Comparison of ENCODE assay signal across 19 cellular contexts in the genomic region with DNA sequence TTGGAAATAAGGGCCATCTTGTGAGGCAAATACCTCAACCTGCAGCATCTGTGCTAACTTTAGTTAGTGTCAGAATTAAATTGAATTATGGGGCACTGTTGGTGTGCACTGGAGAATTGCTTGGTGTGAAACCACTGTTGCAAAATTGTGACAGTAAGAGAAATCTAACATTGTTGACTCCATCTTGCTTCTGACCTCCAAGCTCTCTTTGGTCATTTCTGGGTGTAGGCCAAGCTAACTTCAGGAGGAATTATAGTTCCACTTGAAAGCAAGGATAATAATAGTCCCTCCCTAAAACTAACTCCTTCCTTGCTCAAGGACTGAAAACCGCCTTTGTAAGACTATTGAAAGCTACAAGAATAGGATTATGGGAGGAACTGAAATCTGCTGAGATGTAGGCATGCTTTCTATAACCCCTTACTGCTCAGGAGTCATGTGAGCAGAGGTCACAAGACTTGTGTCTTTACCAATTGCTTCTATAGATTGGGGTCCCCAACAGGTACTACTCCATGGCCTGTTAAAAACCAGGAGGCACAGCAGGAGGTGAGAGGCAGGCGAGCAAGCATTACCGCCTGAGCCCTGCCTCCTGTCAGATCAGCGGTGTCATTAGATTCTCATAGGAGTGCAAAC.
"Had no signal": no experiment of that assay in that cellular context is flagged by ENCODE, and none has a peak within 500 bp of the region (broad histone marks: within the 10 kb centered on the region; RNA-seq: fewer than 3 reads in every experiment).

No MANE protein-coding gene starts in this region.

- H3K27ac Mint-ChIP-seq: activated CD4-positive, alpha-beta memory T cell treated with anti-CD3 and anti-CD28 coated beads for 36 hours; activated CD4-positive, alpha-beta T cell treated with anti-CD3 and anti-CD28 coated beads for 36 hours; activated naive CD8-positive, alpha-beta T cell treated with anti-CD3 and anti-CD28 coated beads, Interleukin-2, amount 10 ng/mL, durations not matched to agents 7 days and 5 days; memory B cell; naive B cell; stimulated activated naive B cell treated with anti-CD40 and anti-IgM and Interleukin-4, amounts not matched to agents 10 μg/mL and 1 μg/mL and 100 μg/mL, for 72 hours had no signal

- FAIRE-seq: colon, TTC549 had no signal

- DNase-seq: activated CD4-positive, alpha-beta memory T cell treated with anti-CD3 and anti-CD28 coated beads for 36 hours; activated CD4-positive, alpha-beta T cell treated with anti-CD3 and anti-CD28 coated beads for 36 hours; activated naive CD4-positive, alpha-beta T cell treated with Interleukin-2 at 50 U/mL for 16 hours; activated naive CD8-positive, alpha-beta T cell treated with anti-CD3 and anti-CD28 coated beads, Interleukin-2, amount 10 ng/mL, durations not matched to agents 7 days and 5 days; activated T-cell treated with anti-CD3 and anti-CD28 coated beads for 4 hours; central memory CD4-positive, alpha-beta T cell; erythroblast; mucosa of descending colon; naive B cell; ovary; spleen; stimulated activated CD4-positive, alpha-beta T cell treated with anti-CD3 and anti-CD28 coated beads, Interleukin-4, amount 100 ng/mL, for 4 hours; stimulated activated naive B cell treated with anti-CD40 and anti-IgM and Interleukin-4, amounts not matched to agents 10 μg/mL and 1 μg/mL and 100 μg/mL, for 72 hours; SW 1271 had no signal

- H3K27ac ChIP-seq: ovary, spleen had no signal

- H3K4me1 Mint-ChIP-seq: activated CD4-positive, alpha-beta T cell treated with anti-CD3 and anti-CD28 coated beads for 36 hours; activated naive CD8-positive, alpha-beta T cell treated with anti-CD3 and anti-CD28 coated beads, Interleukin-2, amount 10 ng/mL, durations not matched to agents 7 days and 5 days; memory B cell; naive B cell had no signal

- H3K9me3 ChIP-seq: mucosa of descending colon, ovary, spleen had no signal

- H3K36me3 ChIP-seq: ovary, spleen had no signal

- H3K9me3 Mint-ChIP-seq: activated CD4-positive, alpha-beta memory T cell treated with anti-CD3 and anti-CD28 coated beads for 36 hours; activated naive CD8-positive, alpha-beta T cell treated with anti-CD3 and anti-CD28 coated beads, Interleukin-2, amount 10 ng/mL, durations not matched to agents 7 days and 5 days; memory B cell; stimulated activated naive B cell treated with anti-CD40 and anti-IgM and Interleukin-4, amounts not matched to agents 10 μg/mL and 1 μg/mL and 100 μg/mL, for 72 hours had no signal

- H3K4me3 Mint-ChIP-seq: activated CD4-positive, alpha-beta memory T cell treated with anti-CD3 and anti-CD28 coated beads for 36 hours; activated CD4-positive, alpha-beta T cell treated with anti-CD3 and anti-CD28 coated beads for 36 hours; activated naive CD8-positive, alpha-beta T cell treated with anti-CD3 and anti-CD28 coated beads, Interleukin-2, amount 10 ng/mL, durations not matched to agents 7 days and 5 days; brain; memory B cell; naive B cell; neural crest cell; stimulated activated naive B cell treated with anti-CD40 and anti-IgM and Interleukin-4, amounts not matched to agents 10 μg/mL and 1 μg/mL and 100 μg/mL, for 72 hours had no signal

- H3K4me1 ChIP-seq: spleen had no signal

- H3K4me3 ChIP-seq: mucosa of descending colon, ovary, spleen had no signal

- H3K27me3 Mint-ChIP-seq: activated CD4-positive, alpha-beta T cell treated with anti-CD3 and anti-CD28 coated beads for 36 hours had no signal

- ATAC-seq: activated CD4-positive, alpha-beta T cell treated with anti-CD3 and anti-CD28 coated beads for 36 hours; mucosa of descending colon; stimulated activated naive B cell treated with anti-CD40 and anti-IgM and Interleukin-4, amounts not matched to agents 10 μg/mL and 1 μg/mL and 100 μg/mL, for 72 hours had no signal

- H3K27me3 ChIP-seq: ovary had no signal

- H3K36me3 Mint-ChIP-seq: activated CD4-positive, alpha-beta memory T cell treated with anti-CD3 and anti-CD28 coated beads for 36 hours; activated naive CD8-positive, alpha-beta T cell treated with anti-CD3 and anti-CD28 coated beads, Interleukin-2, amount 10 ng/mL, durations not matched to agents 7 days and 5 days; brain; memory B cell; naive B cell; stimulated activated naive B cell treated with anti-CD40 and anti-IgM and Interleukin-4, amounts not matched to agents 10 μg/mL and 1 μg/mL and 100 μg/mL, for 72 hours had no signal
